In genomic region chr19:48274938-48275337, GRCh38 we compare ENCODE assay signal across 2 cellular contexts.
TF ChIP-seq lines count a peak whose summit lies in the region.

No MANE protein-coding gene starts in this region.

TF ChIP-seq in HCT116, 20 proteins besides CTCF, POLR2A, EP300 and RAD21:
- TF ChIP-seq ZFX (IDR thresholded peaks at IDR 0.05) (no peak), CBX3 (IDR thresholded peaks at IDR 0.05; ENCODE audit: low read depth) (no peak), TCF7L2 (IDR thresholded peaks at IDR 0.05; ENCODE audit: borderline replicate concordance, extremely low read depth, insufficient read depth, insufficient read length) (no peak), EGR1 (IDR thresholded peaks at IDR 0.05; ENCODE audit: low read depth) (no peak), CEBPB (IDR thresholded peaks at IDR 0.05; ENCODE audit: low read depth) (no peak)

TF ChIP-seq in K562, 482 proteins besides CTCF, POLR2A, EP300 and RAD21:
- 0 out of 2 replicates have a peak, but pooled peaks have one; percentile 41 for TF ChIP-seq ZNF121 (CRISPR knock-in tag; conservative IDR thresholded peaks at IDR 0.05)
- no peak for TF ChIP-seq CHAMP1 (IDR thresholded peaks at IDR 0.05)
